ENCODE assay signal across 8 cellular contexts in genomic region chr1:205750683-205751651, GRCh38. TPM values are rescaled to one million over a fixed set of nuclear protein-coding genes. Genes with fewer than 3 reads are reported as not detected.
DNase-seq lines count a peak whose midpoint lies in the region; TF ChIP-seq lines count a peak whose summit lies in the region.

No MANE protein-coding gene starts in this region.

- DNase-seq in NCI-H82 (lab: John Stamatoyannopoulos, UW): peak; percentile 63
- DNase-seq in NCI-H82 treated with DMSO at 0.1 percent for 48 hours (lab: John Stamatoyannopoulos, UW; ENCODE audit: unreplicated experiment): no peak
- no peak for DNase-seq in SK-N-MC (ENCODE audit: low read depth, low spot score)
- no peak for DNase-seq in esophagus muscularis mucosa (ENCODE audit: extremely low spot score)
- DNase-seq in stimulated activated CD4-positive, alpha-beta T cell treated with anti-CD3 and anti-CD28 coated beads, Interleukin-1b, Interleukin-23, amount 100 ng/mL, for 48 hours: no peak
- DNase-seq in cerebellum (ENCODE audit: low spot score): no peak
- DNase-seq in amniotic stem cell (lab: John Stamatoyannopoulos, UW): no peak

- WGBS in esophagus muscularis mucosa: 74% methylated on average over 14 of the region's 14 CpGs

- H3K36me3 ChIP-seq in SK-N-MC (ENCODE audit: insufficient read depth, low read length): peaks cover 30% of the 10 kb centered on the region
- H3K36me3 ChIP-seq in esophagus muscularis mucosa: no peaks in the 10 kb centered on the region
- H3K36me3 ChIP-seq in rectal smooth muscle tissue (ENCODE audit: control insufficient read depth, insufficient read depth, low read length): no peaks in the 10 kb centered on the region

- no peak for TF ChIP-seq POLR2A in esophagus muscularis mucosa (IDR thresholded peaks at IDR 0.05; ENCODE audit: low read depth)

- TF ChIP-seq CTCF in esophagus muscularis mucosa (IDR thresholded peaks at IDR 0.05): no peak

- H3K9ac ChIP-seq in SK-N-MC (ENCODE audit: insufficient read length): peak overlapping the region; percentile 94
- H3K9ac ChIP-seq in rectal smooth muscle tissue (ENCODE audit: low read length): peak overlapping the region; percentile 78

- no peak for TF ChIP-seq EP300 in esophagus muscularis mucosa (IDR thresholded peaks at IDR 0.05)

- H3K27ac ChIP-seq in SK-N-MC (peak overlapping the region; percentile 95), esophagus muscularis mucosa (replicated peaks in 1 of 4) (peak overlapping the region; percentile 99 to 100 (median 99)), rectal smooth muscle tissue (ENCODE audit: low read depth, low read length) (peak overlapping the region; percentile 97)

- H3K27me3 ChIP-seq in esophagus muscularis mucosa (no peaks in the 10 kb centered on the region), rectal smooth muscle tissue (ENCODE audit: control insufficient read depth, insufficient read depth, low read length) (no peaks in the 10 kb centered on the region)

- H3K9me3 ChIP-seq in SK-N-MC (ENCODE audit: low read depth, low read length): no peaks in the 10 kb centered on the region
- H3K9me3 ChIP-seq in esophagus muscularis mucosa: no peaks in the 10 kb centered on the region

- intact Hi-C loops in esophagus muscularis mucosa (cut with DNase I): loop anchor here (1.0 kb wide), 1 partner anchor 62 kb away; the partner anchor contains the start of gene SLC41A1

- H3K4me1 ChIP-seq in esophagus muscularis mucosa: peaks cover 20 to 31% (median 29%) of the 10 kb centered on the region in 4 donors
- peaks cover 16% of the 10 kb centered on the region for H3K4me1 ChIP-seq in rectal smooth muscle tissue (ENCODE audit: control insufficient read depth, insufficient read depth, low read length)

- H3K4me3 ChIP-seq in SK-N-MC (peak overlapping the region; percentile 98), esophagus muscularis mucosa (peak overlapping the region; percentile 88 to 92 (median 91)), rectal smooth muscle tissue (ENCODE audit: low read length) (peak overlapping the region; percentile 77)

RNA-seq across cellular contexts. Expression of gene NUCKS1, which starts 1.0 kb away (rescaled TPM):
- total RNA-seq in esophagus muscularis mucosa: 100 to 1,000 TPM; 111 to 120 (median 116) TPM
- 189 TPM for total RNA-seq in cerebellum

RNA-seq across cellular contexts. Expression of gene RAB29, which starts 24.3 kb away (rescaled TPM):
- total RNA-seq in esophagus muscularis mucosa: 10 to 100 TPM; 28.5 to 59.2 (median 41.8) TPM
- 3.4 TPM for total RNA-seq in cerebellum
